Comparison of ENCODE assay signal across 18 cellular contexts in genomic region chr7:135317676-135318326, GRCh38.
DNase-seq lines count a peak whose midpoint lies in the region; ATAC-seq, FAIRE-seq and TF ChIP-seq lines count a peak whose summit lies in the region.
"Had no signal": no experiment of that assay in that cellular context is flagged by ENCODE, and none has a peak within 500 bp of the region (broad histone marks: within the 10 kb centered on the region; RNA-seq: fewer than 3 reads in every experiment).

No MANE protein-coding gene starts in this region.

- WGBS in pancreas, 2 donors, result 54 to 59% methylated on average over 10 of the region's 10 CpGs

- H3K36me3 Mint-ChIP-seq in GM23338 (ENCODE audit: low read depth), result no peaks in the 10 kb centered on the region

- no peaks in the 10 kb centered on the region for H3F3A ChIP-seq in GM23338 (replicated peaks; ENCODE audit: low read depth)

- peaks cover 6% of the 10 kb centered on the region for H3K4me1 Mint-ChIP-seq in GM23338

- H3K9me3 Mint-ChIP-seq in GM23338, result no peaks in the 10 kb centered on the region
- H3K9me3 Mint-ChIP-seq: CD4-positive, alpha-beta T cell had no signal

- no peaks in the 10 kb centered on the region; the same call in 1 of the 2 replicates for H3K9me2 ChIP-seq in GM23338 (ENCODE audit: insufficient read depth)

- H4K20me1 ChIP-seq in GM23338 (replicated peaks; ENCODE audit: insufficient read depth), result no peaks in the 10 kb centered on the region

- H3K79me2 ChIP-seq in GM23338 (replicated peaks; ENCODE audit: insufficient read depth), result no peaks in the 10 kb centered on the region

- peaks cover 10% of the 10 kb centered on the region for H3K27me3 Mint-ChIP-seq in GM23338 (ENCODE audit: insufficient read depth, low read depth, poor library complexity)
- H3K27me3 Mint-ChIP-seq: CD4-positive, alpha-beta T cell had no signal

- no peaks in the 10 kb centered on the region for H3K27me3 ChIP-seq in GM23338 (ENCODE audit: insufficient read depth)
- no peaks in the 10 kb centered on the region for H3K27me3 ChIP-seq in bronchial epithelial cell (ENCODE audit: control insufficient read depth, insufficient read depth, low read length)
- no peaks in the 10 kb centered on the region for H3K27me3 ChIP-seq in pancreas
- H3K27me3 ChIP-seq: esophagus muscularis mucosa, thyroid gland had no signal

- H3K27ac Mint-ChIP-seq in GM23338, result no peak overlapping the region
- H3K27ac Mint-ChIP-seq: CD4-positive, alpha-beta T cell had no signal

- H3K4me1 ChIP-seq in GM23338 (ENCODE audit: insufficient read depth) (no peaks in the 10 kb centered on the region), pancreas (no peaks in the 10 kb centered on the region)

- H3K36me3 ChIP-seq in GM23338 (ENCODE audit: insufficient read depth) (no peaks in the 10 kb centered on the region), bronchial epithelial cell (ENCODE audit: control insufficient read depth, insufficient read depth, low read length) (no peaks in the 10 kb centered on the region), pancreas (no peaks in the 10 kb centered on the region)
- H3K36me3 ChIP-seq: esophagus muscularis mucosa, thyroid gland had no signal

- H3K4me3 ChIP-seq in GM23338, result no peak overlapping the region
- H3K4me3 ChIP-seq in bronchial epithelial cell (ENCODE audit: low read depth, low read length), result no peak overlapping the region
- no peak overlapping the region for H3K4me3 ChIP-seq in pancreas
- H3K4me3 ChIP-seq: coronary artery, esophagus muscularis mucosa, lung, thyroid gland had no signal

- H3K27ac ChIP-seq in GM23338 (ENCODE audit: low read depth) (no peak overlapping the region), pancreas (no peak overlapping the region)
- H3K27ac ChIP-seq: thyroid gland had no signal

- ATAC-seq in GM23338, result peak; percentile 77
- peak in 3 of 4 donors; percentile 55 to 59 (median 56) for ATAC-seq in pancreas
- ATAC-seq in GM18861 (IDR thresholded peaks at IDR 0.05; ENCODE audit: unreplicated experiment), result no peak

- peak overlapping the region; percentile 90 for H2AFZ ChIP-seq in GM23338

- FAIRE-seq in bronchial epithelial cell (lab: Jason Lieb, UNC), result no peak
- FAIRE-seq in pancreas (lab: Jason Lieb, UNC), result no peak

- TF ChIP-seq CTCF in GM23338 (conservative IDR thresholded peaks at IDR 0.05; ENCODE audit: low read depth in 2 of 2), result no peak
- TF ChIP-seq CTCF in bronchial epithelial cell (IDR thresholded peaks at IDR 0.05; ENCODE audit: insufficient read depth, low read length, severe bottlenecking), result no peak
- no peak for TF ChIP-seq CTCF in pancreas (IDR thresholded peaks at IDR 0.05)

- no peaks in the 10 kb centered on the region for H3K9me3 ChIP-seq in pancreas
- H3K9me3 ChIP-seq: esophagus muscularis mucosa, thyroid gland had no signal

- intact Hi-C loops in pancreas (cut with DNase I), result no loop called here

- peak; percentile 20 for DNase-seq in GM23338 (ENCODE audit: low spot score)
- DNase-seq in bronchial epithelial cell (ENCODE audit: low read depth), result peak; percentile 59
- DNase-seq in iris pigment epithelial cell (ENCODE audit: low read depth), result peak; percentile 20
- no peak for DNase-seq in pancreas
- DNase-seq in DMS79 (lab: John Stamatoyannopoulos, UW), result no peak
- DNase-seq in stimulated activated naive CD4-positive, alpha-beta T cell (lab: John Stamatoyannopoulos, UW), result no peak
- no peak for DNase-seq in activated effector memory CD4-positive, alpha-beta T cell treated with Interleukin-2 at 50 U/mL for 16 hours
- DNase-seq: ACHN; CD4-positive, alpha-beta T cell; hippocampal formation; NCI-H2107; NCI-H774; stimulated activated CD4-positive, alpha-beta T cell treated with anti-CD3 and anti-CD28 coated beads, Interleukin-4, amount 100 ng/mL, for 24 hours; thyroid gland had no signal

- H3K4me3 Mint-ChIP-seq in GM23338, result no peak overlapping the region
- H3K4me3 Mint-ChIP-seq: CD4-positive, alpha-beta T cell had no signal

- H3K4me2 ChIP-seq in GM23338, result no peak overlapping the region

TF ChIP-seq in GM23338, 12 proteins besides CTCF, POLR2A, EP300 and RAD21 (continues in another document):
- TF ChIP-seq REST (IDR thresholded peaks at IDR 0.05; ENCODE audit: unreplicated experiment), result no peak
- TF ChIP-seq ZNF114 (CRISPR knock-in tag; IDR thresholded peaks at IDR 0.05), result no peak
- TF ChIP-seq JUNB (IDR thresholded peaks at IDR 0.05; ENCODE audit: unreplicated experiment), result no peak
- TF ChIP-seq ZNF462 (CRISPR knock-in tag; IDR thresholded peaks at IDR 0.05), result no peak
- TF ChIP-seq EZH2 (IDR thresholded peaks at IDR 0.05; ENCODE audit: low read depth, unreplicated experiment), result no peak
- no peak for TF ChIP-seq ZNF331 (CRISPR knock-in tag; IDR thresholded peaks at IDR 0.05; ENCODE audit: low read depth)

Comparison
In these comparisons a context has a peak if more than half of its experiments do, and no peak if none do; other contexts are left out.
1. DNase-seq: peak in GM23338 (single experiment), bronchial epithelial cell (single experiment) and iris pigment epithelial cell (single experiment); none in pancreas (0 of 6), DMS79 (single experiment), stimulated activated naive CD4-positive, alpha-beta T cell (0 of 6) and activated effector memory CD4-positive, alpha-beta T cell treated with Interleukin-2 at 50 U/mL for 16 hours (single experiment).